Comparison of ENCODE assay signal across 24 cellular contexts in the genomic region with DNA sequence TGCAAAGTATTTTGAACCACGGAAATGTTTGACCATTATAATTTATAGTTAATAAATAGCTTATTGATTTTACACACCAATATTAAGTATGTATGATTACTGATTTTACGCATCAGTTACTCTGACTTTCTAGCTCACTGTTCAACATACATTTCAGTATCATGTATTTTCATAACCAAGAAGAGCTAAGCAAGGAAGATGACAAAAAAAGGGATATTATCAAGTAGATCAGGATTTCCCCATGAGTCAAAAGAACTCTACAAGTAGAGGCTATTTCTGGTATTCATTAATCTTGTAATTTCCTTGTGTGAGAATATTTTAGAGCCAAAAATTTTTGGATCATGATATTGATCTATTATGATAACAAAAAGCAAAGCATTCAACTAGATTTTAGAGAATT.
"Had no signal": no experiment of that assay in that cellular context is flagged by ENCODE, and none has a peak within 500 bp of the region (broad histone marks: within the 10 kb centered on the region; RNA-seq: fewer than 3 reads in every experiment).

No MANE protein-coding gene starts in this region.

- H3K4me2 ChIP-seq: neural progenitor cell had no signal

- H3K36me3 ChIP-seq: neural progenitor cell, ovary, right lobe of liver, sigmoid colon, stomach, tibial artery, transverse colon, upper lobe of right lung, uterus had no signal

- DNase-seq: natural killer cell; occipital lobe; ovary; posterior cingulate gyrus; psoas muscle; right cardiac atrium; right lobe of liver; sigmoid colon; small intestine; stimulated activated CD4-positive, alpha-beta T cell treated with anti-CD3 and anti-CD28 coated beads, Interleukin-15, amount 100 ng/mL, for 24 hours; stimulated activated CD4-positive, alpha-beta T cell treated with anti-CD3 and anti-CD28 coated beads, Interleukin-2, amount 100 ng/mL, for 24 hours; stimulated activated CD4-positive, alpha-beta T cell treated with anti-CD3 and anti-CD28 coated beads, Interleukin-2, amount 100 ng/mL, for 48 hours; stimulated activated CD4-positive, alpha-beta T cell treated with anti-CD3 and anti-CD28 coated beads, Interleukin-4, amount 100 ng/mL, for 24 hours; stimulated activated naive B cell treated with anti-CD40 and anti-IgM and Interleukin-4, amounts not matched to agents 10 μg/mL and 1 μg/mL and 100 μg/mL, for 72 hours; stimulated activated naive CD4-positive, alpha-beta T cell treated with Interleukin-2 at 50 U/mL for 16 hours; stomach; testis; tibial artery; transverse colon; upper lobe of right lung; uterus had no signal

- H2AFZ ChIP-seq: neural progenitor cell, parathyroid adenoma had no signal

- H3K27ac ChIP-seq: neural progenitor cell, ovary, parathyroid adenoma, psoas muscle, right lobe of liver, sigmoid colon, stomach, testis, tibial artery, transverse colon, upper lobe of right lung, uterus had no signal

- H3K9ac ChIP-seq: neural progenitor cell, parathyroid adenoma had no signal

- H3K4me3 ChIP-seq: neural progenitor cell, ovary, psoas muscle, right lobe of liver, sigmoid colon, stomach, testis, tibial artery, transverse colon, upper lobe of right lung, uterus had no signal

- H3K27me3 ChIP-seq: neural progenitor cell, ovary, right lobe of liver, sigmoid colon, stomach, testis, tibial artery, transverse colon, upper lobe of right lung, uterus had no signal

- ATAC-seq: natural killer cell; psoas muscle; right cardiac atrium; right lobe of liver; stimulated activated effector memory CD8-positive, alpha-beta T cell treated with anti-CD3 and anti-CD28 coated beads, Interleukin-12 subunit alpha, Interleukin-12 subunit beta, amount 100 ng/mL, for 72 hours; stimulated activated naive B cell treated with anti-CD40 and anti-IgM and Interleukin-4, amounts not matched to agents 10 μg/mL and 1 μg/mL and 100 μg/mL, for 72 hours; upper lobe of right lung had no signal

- H3K9me3 ChIP-seq: ovary, psoas muscle, right lobe of liver, sigmoid colon, stomach, testis, tibial artery, transverse colon, upper lobe of right lung, uterus had no signal

- H3K79me2 ChIP-seq: parathyroid adenoma had no signal

- H3K4me1 ChIP-seq: neural progenitor cell, parathyroid adenoma, psoas muscle, right lobe of liver, sigmoid colon, stomach, testis, tibial artery, transverse colon, upper lobe of right lung, uterus had no signal

- FAIRE-seq: small intestine had no signal
